8 cellular contexts compared by ENCODE assay signal in genomic region chr1:207962716-207963428, GRCh38. TPM values are rescaled to one million over a fixed set of nuclear protein-coding genes. Genes with fewer than 3 reads are reported as not detected.
DNase-seq lines count a peak whose midpoint lies in the region; ATAC-seq, FAIRE-seq and TF ChIP-seq lines count a peak whose summit lies in the region.

No MANE protein-coding gene starts in this region.

- POLR2A ChIA-PET in A549 (lab: Yijun Ruan, JAX) = interaction anchor here (0.8 to 2.2 kb wide), 6 partner anchors 16 to 136 kb away, joined by 3 to 12 read pairs (median 4); no protein-coding TSS in a partner anchor

- H3K4me1 ChIP-seq in A549 = peaks cover 8% of the 10 kb centered on the region; the same call in 2 of the 3 replicates
- H3K4me1 ChIP-seq in mucosa of descending colon (ENCODE audit: low read depth) = peaks cover 19% of the 10 kb centered on the region
- H3K4me1 ChIP-seq in thoracic aorta (ENCODE audit: control insufficient read depth in 1 of 2, low read depth in 2 of 2) = peaks cover 24 to 53% of the 10 kb centered on the region in 2 donors

- H3K9me3 ChIP-seq in A549 (no peaks in the 10 kb centered on the region), mucosa of descending colon (no peaks in the 10 kb centered on the region), thoracic aorta (no peaks in the 10 kb centered on the region)

- DNase-seq in A549 (ENCODE audit: low read depth in 1 of 2, low spot score in 1 of 2) (peak in 1 of 2 experiments; percentile 15), UCSD-AML1 (lab: John Stamatoyannopoulos, UW; ENCODE audit: unreplicated experiment) (peak; percentile 67), epithelial cell of esophagus (ENCODE audit: low read depth) (no peak), mucosa of descending colon (peak; percentile 61 to 80 (median 73)), thoracic aorta (ENCODE audit: low spot score) (no peak)
- DNase-seq in effector CD8-positive, alpha-beta T cell (lab: John Stamatoyannopoulos, UW) = no peak

- TF ChIP-seq RAD21 in A549 (conservative IDR thresholded peaks at IDR 0.05 in 1 of 2, IDR thresholded peaks at IDR 0.05 in 1 of 2) = no peak

- peak overlapping the region; percentile 91 to 96 for H3K27ac ChIP-seq in A549
- H3K27ac ChIP-seq in thoracic aorta = peak overlapping the region; percentile 87 to 92

- no peak for TF ChIP-seq CTCF in A549 (IDR thresholded peaks at IDR 0.05)
- TF ChIP-seq CTCF in epithelial cell of esophagus (IDR thresholded peaks at IDR 0.05; ENCODE audit: insufficient read depth, low read depth, low read length, missing control alignments) = no peak
- TF ChIP-seq CTCF in mucosa of descending colon (IDR thresholded peaks at IDR 0.05) = no peak
- TF ChIP-seq CTCF in thoracic aorta (IDR thresholded peaks at IDR 0.05) = no peak

- WGBS in A549 (ENCODE audit: missing lambda C conversion rate) = 59% methylated on average over 28 of the region's 33 CpGs

- no peak for FAIRE-seq in A549 (lab: Jason Lieb, UNC)

- no peak for TF ChIP-seq POLR2A in A549 (IDR thresholded peaks at IDR 0.05; ENCODE audit: low read length)

- peak; percentile 20 to 64; a peak in 5 of 6 replicates for ATAC-seq in A549
- ATAC-seq in GM18498 (IDR thresholded peaks at IDR 0.05; ENCODE audit: unreplicated experiment) = peak; percentile 32
- peak; percentile 24 for ATAC-seq in HG03066 (IDR thresholded peaks at IDR 0.05; ENCODE audit: low read depth, unreplicated experiment)
- peak; percentile 67 for ATAC-seq in mucosa of descending colon
- no peak for ATAC-seq in thoracic aorta (ENCODE audit: insufficient number of reproducible peaks, low FRiP score, low read depth)

- H3K36me3 ChIP-seq in mucosa of descending colon (ENCODE audit: low read depth) = no peaks in the 10 kb centered on the region
- no peaks in the 10 kb centered on the region for H3K36me3 ChIP-seq in thoracic aorta

- CTCF ChIA-PET in A549 (lab: Yijun Ruan, JAX) = interaction anchor here (0.7 to 4.6 kb wide), 43 partner anchors 9 to 289 kb away, joined by 3 to 112 read pairs (median 7); no protein-coding TSS in a partner anchor

- TF ChIP-seq EP300 in A549 (IDR thresholded peaks at IDR 0.05) = no peak

- H3K4me3 ChIP-seq in A549 (peak overlapping the region; percentile 69), epithelial cell of esophagus (ENCODE audit: low read length) (peak overlapping the region; percentile 56), mucosa of descending colon (peak overlapping the region; percentile 36), thoracic aorta (peak overlapping the region; percentile 69)

- peak overlapping the region; percentile 94 for H3K4me2 ChIP-seq in A549

- H3K27me3 ChIP-seq in thoracic aorta (replicated peaks; ENCODE audit: insufficient read depth) = no peaks in the 10 kb centered on the region

- intact Hi-C loops in mucosa of descending colon (cut with DNase I, micrococcal nuclease) = loop anchor here (5.0 kb wide), 3 partner anchors 66 to 136 kb away; no protein-coding TSS in a partner anchor

TF ChIP-seq in A549, 52 proteins besides CTCF, POLR2A, EP300 and RAD21:
- TF ChIP-seq HEYL (CRISPR knock-in tag; IDR thresholded peaks at IDR 0.05) = no peak
- no peak for TF ChIP-seq FOXS1 (CRISPR knock-in tag; IDR thresholded peaks at IDR 0.05)
- TF ChIP-seq ZNF302 (CRISPR knock-in tag; IDR thresholded peaks at IDR 0.05) = no peak
- no peak for TF ChIP-seq PBX3 (IDR thresholded peaks at IDR 0.05)
- no peak for TF ChIP-seq NPAS2 (CRISPR knock-in tag; IDR thresholded peaks at IDR 0.05; ENCODE audit: borderline replicate concordance)
- TF ChIP-seq HOXB5 (CRISPR knock-in tag; IDR thresholded peaks at IDR 0.05) = no peak
- no peak for TF ChIP-seq FOSL2 (IDR thresholded peaks at IDR 0.05)
- TF ChIP-seq FOSL2 (CRISPR knock-in tag; IDR thresholded peaks at IDR 0.05) = no peak
- no peak for TF ChIP-seq TP53 (CRISPR knock-in tag; IDR thresholded peaks at IDR 0.05)
- TF ChIP-seq HOXA7 (CRISPR knock-in tag; IDR thresholded peaks at IDR 0.05) = no peak
- TF ChIP-seq RCOR1 (IDR thresholded peaks at IDR 0.05; ENCODE audit: low read depth, low read length) = no peak
- TF ChIP-seq ATOH8 (CRISPR knock-in tag; IDR thresholded peaks at IDR 0.05; ENCODE audit: low read depth) = no peak
- no peak for TF ChIP-seq TFCP2L1 (CRISPR knock-in tag; IDR thresholded peaks at IDR 0.05)
- TF ChIP-seq CEBPB (IDR thresholded peaks at IDR 0.05) = no peak
- TF ChIP-seq, protein P1, sequence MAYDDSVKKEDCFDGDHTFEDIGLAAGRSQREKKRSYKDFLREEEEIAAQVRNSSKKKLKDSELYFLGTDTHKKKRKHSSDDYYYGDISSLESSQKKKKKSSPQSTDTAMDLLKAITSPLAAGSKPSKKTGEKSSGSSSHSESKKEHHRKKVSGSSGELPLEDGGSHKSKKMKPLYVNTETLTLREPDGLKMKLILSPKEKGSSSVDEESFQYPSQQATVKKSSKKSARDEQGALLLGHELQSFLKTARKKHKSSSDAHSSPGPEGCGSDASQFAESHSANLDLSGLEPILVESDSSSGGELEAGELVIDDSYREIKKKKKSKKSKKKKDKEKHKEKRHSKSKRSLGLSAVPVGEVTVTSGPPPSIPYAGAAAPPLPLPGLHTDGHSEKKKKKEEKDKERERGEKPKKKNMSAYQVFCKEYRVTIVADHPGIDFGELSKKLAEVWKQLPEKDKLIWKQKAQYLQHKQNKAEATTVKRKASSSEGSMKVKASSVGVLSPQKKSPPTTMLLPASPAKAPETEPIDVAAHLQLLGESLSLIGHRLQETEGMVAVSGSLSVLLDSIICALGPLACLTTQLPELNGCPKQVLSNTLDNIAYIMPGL (CRISPR knock-in tag; IDR thresholded peaks at IDR 0.05; ENCODE audit: borderline replicate concordance) = no peak
- TF ChIP-seq EHF (CRISPR knock-in tag; IDR thresholded peaks at IDR 0.05) = no peak
TF ChIP-seq in A549: peak in this region for 0.

RNA-seq across cellular contexts. Expression of gene CD34, which starts 51.9 kb away (rescaled TPM):
- 0.04 TPM in 1 of 2 replicates, not detected in the other for polyA plus RNA-seq in A549 (2011; rRNA removed)
- polyA plus RNA-seq in A549 (2012; cell fraction: cytosol; rRNA removed) = 0.03 TPM in 2 replicates
- not detected in 2 replicates for polyA plus RNA-seq in A549 (2012; cell fraction: nucleus; rRNA removed)
- 0.04 to 0.05 TPM in 2 of 3 replicates, not detected in the other for polyA plus RNA-seq in A549 (2017; fragmentation: RNase III; extraction: RNeasy Plus Mini Kit Qiagen cat#74134 plus additional on column Dnase treatment)
- polyA minus RNA-seq in A549 (2011; rRNA and poly(A)+ RNA removed) = 0.05 TPM in 1 of 2 replicates, not detected in the other
- total RNA-seq in mucosa of descending colon = 10 to 100 TPM in 1 of 3 donors, 1 to 10 TPM in 2; 7.7 to 26.9 (median 9.7) TPM
- total RNA-seq in thoracic aorta = 10 to 100 TPM; 67.8 to 77.3 TPM

Comparison
In these comparisons a context has a peak if more than half of its experiments do, and no peak if none do; other contexts are left out.
1. DNase-seq: peak in UCSD-AML1 (single experiment) and mucosa of descending colon (3 of 3); none in epithelial cell of esophagus (single experiment), thoracic aorta (single experiment) and effector CD8-positive, alpha-beta T cell (single experiment).
2. Peak in every context shown above with its lines, with median percentiles within 50 percentile points of each other: H3K4me3 ChIP-seq.